Comparison of ENCODE assay signal across 8 cellular contexts in the genomic region with DNA sequence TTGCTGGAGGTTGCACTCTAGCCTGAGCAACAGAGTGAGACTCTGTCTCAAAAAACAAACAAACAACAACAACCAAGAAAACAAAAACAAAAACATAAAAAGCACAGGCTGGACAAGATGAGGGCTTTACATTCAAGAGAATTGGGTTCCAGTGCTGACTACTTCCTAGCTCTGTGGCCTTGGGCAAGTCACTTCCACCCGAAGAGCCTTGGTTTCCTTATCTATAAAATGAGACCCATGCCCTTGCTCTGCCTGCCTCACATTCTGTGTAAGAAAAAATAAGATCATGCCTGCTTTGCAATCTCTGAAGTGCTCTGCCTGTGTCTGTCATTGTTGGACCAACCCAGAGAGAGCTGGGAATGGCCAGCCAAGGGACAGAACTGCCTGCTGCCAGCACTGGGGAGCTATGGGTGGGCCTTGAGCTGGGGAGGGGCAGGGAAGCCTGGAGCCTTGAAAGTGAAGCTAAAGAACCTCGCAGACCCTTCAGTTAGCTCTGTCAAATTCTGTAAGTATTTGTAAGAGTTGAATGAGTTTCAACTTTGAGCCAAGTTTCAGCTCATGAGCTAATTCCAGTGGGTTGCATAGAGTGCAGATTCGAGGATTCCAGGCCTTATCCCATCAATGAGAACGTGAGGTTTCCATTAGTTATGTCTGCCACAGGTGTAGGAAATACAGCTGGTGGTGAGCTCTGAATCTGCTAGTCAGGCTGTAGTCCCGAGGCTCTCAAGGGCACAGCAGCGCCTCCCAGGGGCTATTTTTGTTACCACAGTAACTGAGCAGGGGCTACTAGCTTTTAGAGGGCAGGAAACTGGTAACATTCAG.
DNase-seq lines count a peak whose midpoint lies in the region; ATAC-seq and TF ChIP-seq lines count a peak whose summit lies in the region.
"Had no signal": no experiment of that assay in that cellular context is flagged by ENCODE, and none has a peak within 500 bp of the region (broad histone marks: within the 10 kb centered on the region; RNA-seq: fewer than 3 reads in every experiment).

No MANE protein-coding gene starts in this region.

- DNase-seq in EL = peak; percentile 50
- peak; percentile 78 for DNase-seq in HT-29 (ENCODE audit: low spot score)
- peak; percentile 46 for DNase-seq in SHP77 treated with DMSO at 0.1 percent for 48 hours (lab: John Stamatoyannopoulos, UW)
- peak in 1 of 2 donors; percentile 14 for DNase-seq in central memory CD8-positive, alpha-beta T cell (ENCODE audit: low spot score in 2 of 2)
- peak; percentile 63 for DNase-seq in neural crest cell (ENCODE audit: low read depth, low spot score)
- no peak for DNase-seq in DMS114 treated with DMSO at 0.1 percent for 48 hours (lab: John Stamatoyannopoulos, UW; ENCODE audit: unreplicated experiment)
- DNase-seq: activated T-cell treated with anti-CD3 and anti-CD28 coated beads, Interleukin-2, amount 50 U/mL, for 4 hours had no signal

- H3K9me3 Mint-ChIP-seq in central memory CD8-positive, alpha-beta T cell = no peaks in the 10 kb centered on the region
- H3K9me3 Mint-ChIP-seq in neural crest cell = peaks cover 4% of the 10 kb centered on the region
- H3K9me3 Mint-ChIP-seq: activated T-cell treated with anti-CD3 and anti-CD28 coated beads, Interleukin-2, amount 50 U/mL, for 4 hours had no signal

- H3K27ac Mint-ChIP-seq in central memory CD8-positive, alpha-beta T cell (ENCODE audit: low read depth) = no peak overlapping the region
- no peak overlapping the region for H3K27ac Mint-ChIP-seq in neural crest cell (ENCODE audit: unreplicated experiment)

- no peak overlapping the region for H3K4me3 Mint-ChIP-seq in central memory CD8-positive, alpha-beta T cell
- no peak overlapping the region for H3K4me3 Mint-ChIP-seq in neural crest cell
- H3K4me3 Mint-ChIP-seq: activated T-cell treated with anti-CD3 and anti-CD28 coated beads, Interleukin-2, amount 50 U/mL, for 4 hours had no signal

- H3K36me3 Mint-ChIP-seq in central memory CD8-positive, alpha-beta T cell (ENCODE audit: insufficient read depth) = no peaks in the 10 kb centered on the region
- peaks cover 2% of the 10 kb centered on the region for H3K36me3 Mint-ChIP-seq in neural crest cell (ENCODE audit: low read depth)

- TF ChIP-seq CTCF in neural crest cell (conservative IDR thresholded peaks at IDR 0.05) = peak; percentile 60

- ATAC-seq in central memory CD8-positive, alpha-beta T cell (replicated peaks; ENCODE audit: extremely low read depth, poor library complexity, severe bottlenecking) = peak; percentile 24
- no peak for ATAC-seq in GM18502 (IDR thresholded peaks at IDR 0.05; ENCODE audit: poor library complexity, unreplicated experiment)

- peaks cover 54% of the 10 kb centered on the region for H3K27me3 Mint-ChIP-seq in central memory CD8-positive, alpha-beta T cell
- peaks cover 26% of the 10 kb centered on the region for H3K27me3 Mint-ChIP-seq in neural crest cell (ENCODE audit: low read depth)

- no peaks in the 10 kb centered on the region for H3K4me1 Mint-ChIP-seq in central memory CD8-positive, alpha-beta T cell
- peaks cover 7% of the 10 kb centered on the region for H3K4me1 Mint-ChIP-seq in neural crest cell
